ENCODE assay signal across 17 cellular contexts in genomic region chr1:183138301-183138700, GRCh38. TPM values are rescaled to one million over a fixed set of nuclear protein-coding genes. Genes with fewer than 3 reads are reported as not detected.
A peak's percentile ranks its signal among the peaks of the same experiment; 100 is the strongest.
DNase-seq lines count a peak whose midpoint lies in the region; ATAC-seq, FAIRE-seq and TF ChIP-seq lines count a peak whose summit lies in the region.
"Had no signal": no experiment of that assay in that cellular context is flagged by ENCODE, and none has a peak within 500 bp of the region (broad histone marks: within the 10 kb centered on the region; RNA-seq: fewer than 3 reads in every experiment).

No MANE protein-coding gene starts in this region.

- TF ChIP-seq POLR2A in breast epithelium (IDR thresholded peaks at IDR 0.05) (no peak), tibial nerve (IDR thresholded peaks at IDR 0.05) (no peak)

- FAIRE-seq in small intestine (lab: Jason Lieb, UNC): no peak

- no peak overlapping the region for H3K27ac ChIP-seq in OCI-LY3 (ENCODE audit: low read length)
- peak overlapping the region; percentile 83 to 87 for H3K27ac ChIP-seq in breast epithelium
- peak overlapping the region; percentile 47 for H3K27ac ChIP-seq in muscle layer of colon (ENCODE audit: low read depth, low read length)
- peak overlapping the region; percentile 43 to 83 (median 62) for H3K27ac ChIP-seq in tibial nerve
- peak overlapping the region in 1 of 2 donors; percentile 18 for H3K27ac ChIP-seq in small intestine (ENCODE audit: low read depth in 1 of 2, low read length in 1 of 2)

- H3K4me2 ChIP-seq in OCI-LY3 (ENCODE audit: low read length): peak overlapping the region; percentile 40

- H3K79me2 ChIP-seq in OCI-LY3 (ENCODE audit: low read length): no peaks in the 10 kb centered on the region

- H3K4me3 ChIP-seq in OCI-LY3 (ENCODE audit: low read length) (no peak overlapping the region), breast epithelium (no peak overlapping the region), muscle layer of colon (ENCODE audit: low read depth in 1 of 2, low read length in 2 of 2) (no peak overlapping the region), tibial nerve (no peak overlapping the region), small intestine (ENCODE audit: low read depth in 1 of 2, low read length in 2 of 2) (no peak overlapping the region)
- H3K4me3 ChIP-seq: right lobe of liver had no signal

- intact Hi-C loops in breast epithelium (cut with DNase I; ENCODE audit: low total_unique reads): no loop called here

- no peak for TF ChIP-seq EP300 in tibial nerve (IDR thresholded peaks at IDR 0.05)

- TF ChIP-seq CTCF in OCI-LY3 (IDR thresholded peaks at IDR 0.05; ENCODE audit: low read depth, low read length): no peak
- no peak for TF ChIP-seq CTCF in breast epithelium (IDR thresholded peaks at IDR 0.05)
- no peak for TF ChIP-seq CTCF in tibial nerve (IDR thresholded peaks at IDR 0.05)

- H2AFZ ChIP-seq in OCI-LY3 (ENCODE audit: low read depth, low read length): no peak overlapping the region

- H3K4me1 ChIP-seq in OCI-LY3 (ENCODE audit: low read length) (peaks cover 25% of the 10 kb centered on the region), breast epithelium (peaks cover 0 to 8% of the 10 kb centered on the region in 2 donors), muscle layer of colon (ENCODE audit: insufficient read depth, low read length) (peaks cover 43% of the 10 kb centered on the region), tibial nerve (peaks cover 0 to 45% (median 5%) of the 10 kb centered on the region in 4 donors), small intestine (ENCODE audit: control insufficient read depth in 2 of 2, insufficient read depth in 1 of 2, low read depth in 1 of 2, low read length in 1 of 2) (peaks cover 0 to 3% of the 10 kb centered on the region in 2 donors)

- DNase-seq in breast epithelium (ENCODE audit: low spot score in 2 of 2) (no peak), tibial nerve (ENCODE audit: low spot score in 2 of 2) (no peak), NCI-H774 (lab: John Stamatoyannopoulos, UW) (no peak), small intestine (no peak)
- DNase-seq: activated CD4-positive, alpha-beta T cell treated with anti-CD3 and anti-CD28 coated beads, Interleukin-2, amount 10 ng/mL, durations not matched to agents 7 days and 5 days; activated CD8-positive, alpha-beta memory T cell treated with anti-CD3 and anti-CD28 coated beads, Interleukin-2, amount 50 U/mL, for 4 hours; activated effector memory CD4-positive, alpha-beta T cell treated with anti-CD3 and anti-CD28 coated beads, Interleukin-2, amount 50 U/mL, for 16 hours; DMS153; NCI-H1105 treated with DMSO at 0.1 percent for 48 hours; NCI-H2171 treated with DMSO at 0.1 percent for 48 hours; right lobe of liver; RPMI8226; stimulated activated naive CD8-positive, alpha-beta T cell treated with anti-CD3 and anti-CD28 coated beads, Interleukin-15, amount 100 ng/mL, for 72 hours; SW 1271 had no signal

- 74 to 76% methylated on average over 4 of the region's 4 CpGs for WGBS in tibial nerve, 2 donors
- 61 to 69% (median 65%) methylated on average over 4 of the region's 4 CpGs for WGBS in small intestine, 3 donors

- H3K9me3 ChIP-seq in OCI-LY3 (ENCODE audit: insufficient read depth, low read length) (no peaks in the 10 kb centered on the region), breast epithelium (no peaks in the 10 kb centered on the region), muscle layer of colon (ENCODE audit: low read length) (no peaks in the 10 kb centered on the region), tibial nerve (no peaks in the 10 kb centered on the region), small intestine (ENCODE audit: control insufficient read depth, low read depth) (no peaks in the 10 kb centered on the region)
- H3K9me3 ChIP-seq: right lobe of liver had no signal

- ATAC-seq in HG03469 (IDR thresholded peaks at IDR 0.05; ENCODE audit: unreplicated experiment): no peak
- ATAC-seq: stimulated activated naive CD8-positive, alpha-beta T cell treated with anti-CD3 and anti-CD28 coated beads, Interleukin-15, amount 100 ng/mL, for 72 hours had no signal

- no peaks in the 10 kb centered on the region for H3K27me3 ChIP-seq in OCI-LY3 (ENCODE audit: low read depth, low read length)
- no peaks in the 10 kb centered on the region for H3K27me3 ChIP-seq in breast epithelium
- H3K27me3 ChIP-seq in muscle layer of colon (ENCODE audit: control insufficient read depth in 1 of 2, insufficient read depth in 2 of 2, low read length in 2 of 2): no peaks in the 10 kb centered on the region
- H3K27me3 ChIP-seq in tibial nerve: no peaks in the 10 kb centered on the region
- H3K27me3 ChIP-seq in small intestine (ENCODE audit: control insufficient read depth in 2 of 2, insufficient read depth in 2 of 2, low read length in 2 of 2): no peaks in the 10 kb centered on the region
- H3K27me3 ChIP-seq: right lobe of liver had no signal

- H3K36me3 ChIP-seq in OCI-LY3 (replicated peaks; ENCODE audit: low read depth, low read length) (peaks cover 46% of the 10 kb centered on the region), breast epithelium (no peaks in the 10 kb centered on the region), muscle layer of colon (ENCODE audit: insufficient read depth, low read length) (peaks cover 63% of the 10 kb centered on the region), tibial nerve (peaks cover 2 to 75% (median 8%) of the 10 kb centered on the region in 3 donors), small intestine (ENCODE audit: control insufficient read depth in 2 of 2, insufficient read depth in 2 of 2, low read length in 2 of 2) (peaks cover 0 to 2% of the 10 kb centered on the region in 2 donors)

- H3K9ac ChIP-seq in OCI-LY3 (ENCODE audit: low read length) (no peak overlapping the region), muscle layer of colon (ENCODE audit: low read length) (no peak overlapping the region)

- no peaks in the 10 kb centered on the region for H4K20me1 ChIP-seq in OCI-LY3 (ENCODE audit: insufficient read depth, low read length)

RNA-seq across cellular contexts. Expression of gene LAMC2, which starts 47.8 kb away (rescaled TPM):
- total RNA-seq in breast epithelium (10 to 100 TPM in 2 of 3 donors, 1 to 10 TPM in 1; 3.0 to 20.3 (median 16.4) TPM), tibial nerve (10 to 100 TPM in 2 of 4 donors, 1 to 10 TPM in 2; 4.5 to 11.9 (median 8.1) TPM)
- polyA plus RNA-seq in small intestine: 1 to 10 TPM; 2.4 to 7.7 (median 4.7) TPM
